1 cellular context compared by ENCODE assay signal in the genomic region with DNA sequence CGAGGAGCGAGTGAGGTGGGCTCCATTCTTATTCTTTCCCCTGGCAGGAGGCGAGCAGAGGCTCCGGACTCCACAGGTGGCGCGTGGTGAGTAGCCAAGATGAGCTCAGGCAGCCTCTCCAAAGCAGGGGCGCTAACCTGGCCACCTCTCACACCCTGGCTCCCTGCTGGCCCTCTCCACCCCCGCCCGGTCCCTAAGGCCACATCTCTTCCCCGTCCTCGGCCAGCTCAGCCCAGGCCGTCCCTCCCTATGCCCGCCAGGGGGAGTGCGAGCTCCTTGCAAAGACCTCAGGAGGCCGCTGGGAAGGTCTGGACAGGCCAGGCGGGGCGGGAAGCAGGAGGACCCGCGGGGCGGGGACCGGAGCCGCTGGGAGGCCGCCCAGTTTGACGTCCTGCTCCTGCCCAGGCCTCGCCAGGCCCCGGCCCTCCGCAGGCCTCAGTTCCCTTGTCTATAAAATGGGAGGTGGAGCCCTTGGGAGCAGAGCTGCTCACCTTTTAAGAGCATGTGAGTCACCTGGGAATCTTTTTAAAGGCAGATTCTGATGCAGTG.
TF ChIP-seq lines count a peak whose summit lies in the region.

No MANE protein-coding gene starts in this region.

TF ChIP-seq in K562, 482 proteins besides CTCF, POLR2A, EP300 and RAD21 (continued from another document and continues in another):
- TF ChIP-seq, protein P1, sequence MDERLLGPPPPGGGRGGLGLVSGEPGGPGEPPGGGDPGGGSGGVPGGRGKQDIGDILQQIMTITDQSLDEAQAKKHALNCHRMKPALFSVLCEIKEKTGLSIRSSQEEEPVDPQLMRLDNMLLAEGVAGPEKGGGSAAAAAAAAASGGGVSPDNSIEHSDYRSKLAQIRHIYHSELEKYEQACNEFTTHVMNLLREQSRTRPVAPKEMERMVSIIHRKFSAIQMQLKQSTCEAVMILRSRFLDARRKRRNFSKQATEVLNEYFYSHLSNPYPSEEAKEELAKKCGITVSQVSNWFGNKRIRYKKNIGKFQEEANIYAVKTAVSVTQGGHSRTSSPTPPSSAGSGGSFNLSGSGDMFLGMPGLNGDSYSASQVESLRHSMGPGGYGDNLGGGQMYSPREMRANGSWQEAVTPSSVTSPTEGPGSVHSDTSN (CRISPR knock-in tag; IDR thresholded peaks at IDR 0.05; ENCODE audit: low read depth) = no peak
- TF ChIP-seq, protein P1 (tag; conservative IDR thresholded peaks at IDR 0.05; ENCODE audit: low read depth) = no peak
- TF ChIP-seq RBM39 (optimal IDR thresholded peaks at IDR 0.05; ENCODE audit: low read depth, low read length) (no peak), TEAD2 (tag; IDR thresholded peaks at IDR 0.05) (no peak), EWSR1 (IDR thresholded peaks at IDR 0.05; ENCODE audit: borderline replicate concordance, low read depth, partially characterized antibody) (no peak), SREBF1 (IDR thresholded peaks at IDR 0.05; ENCODE audit: borderline replicate concordance, low read depth, low read length) (no peak), SPI1 (IDR thresholded peaks at IDR 0.05; ENCODE audit: borderline replicate concordance, low read depth, low read length) (no peak), NR2C2 (CRISPR knock-in tag; IDR thresholded peaks at IDR 0.05) (no peak), NR2C2 (tag; IDR thresholded peaks at IDR 0.05) (no peak), TEAD4 (IDR thresholded peaks at IDR 0.05; ENCODE audit: low read length) (no peak), TEAD4 (CRISPR knock-in tag; IDR thresholded peaks at IDR 0.05; ENCODE audit: borderline replicate concordance) (no peak), ZNF644 (tag; IDR thresholded peaks at IDR 0.05; ENCODE audit: low read depth) (no peak), ZNF175 (CRISPR knock-in tag; IDR thresholded peaks at IDR 0.05; ENCODE audit: low read depth) (no peak), CTBP1 (IDR thresholded peaks at IDR 0.05; ENCODE audit: borderline replicate concordance) (peak; percentile 49; the same call in 1 of the 2 replicates), XRCC5 (IDR thresholded peaks at IDR 0.05; ENCODE audit: low read depth, low read length) (peak; percentile 87; the same call in 1 of the 2 replicates), SLC30A9 (CRISPR knock-in tag; IDR thresholded peaks at IDR 0.05) (no peak), CEBPG (CRISPR knock-in tag; IDR thresholded peaks at IDR 0.05) (no peak), CEBPG (tag; conservative IDR thresholded peaks at IDR 0.05 in 1 of 2, IDR thresholded peaks at IDR 0.05 in 1 of 2) (no peak), SMARCA5 (IDR thresholded peaks at IDR 0.05) (no peak), L3MBTL2 (IDR thresholded peaks at IDR 0.05) (peak; percentile 71), HDAC8 (tag; IDR thresholded peaks at IDR 0.05) (no peak), NFATC3 (IDR thresholded peaks at IDR 0.05) (no peak), ZBED1 (IDR thresholded peaks at IDR 0.05) (no peak), CREBBP (IDR thresholded peaks at IDR 0.05; ENCODE audit: low read depth, low read length) (no peak), TAL1 (IDR thresholded peaks at IDR 0.05) (no peak), CBFA2T3 (IDR thresholded peaks at IDR 0.05) (no peak), CREM (IDR thresholded peaks at IDR 0.05; ENCODE audit: low read depth) (peak; percentile 42), GTF2F1 (IDR thresholded peaks at IDR 0.05; ENCODE audit: low read depth, low read length) (no peak), ZFX (CRISPR knock-in tag; IDR thresholded peaks at IDR 0.05) (peak; percentile 48), TFAM (CRISPR knock-in tag; conservative IDR thresholded peaks at IDR 0.05) (no peak), NCOA1 (IDR thresholded peaks at IDR 0.05; ENCODE audit: low read depth) (no peak), ZSCAN32 (CRISPR knock-in tag; IDR thresholded peaks at IDR 0.05) (no peak), ZNF785 (CRISPR knock-in tag; IDR thresholded peaks at IDR 0.05) (no peak), NFYB (IDR thresholded peaks at IDR 0.05; ENCODE audit: extremely low read depth, insufficient read length) (no peak), SMC3 (conservative IDR thresholded peaks at IDR 0.05; ENCODE audit: insufficient read depth, low read depth, low read length) (peak; percentile 78), POU5F1 (IDR thresholded peaks at IDR 0.05; ENCODE audit: borderline replicate concordance, low read depth, low read length, partially characterized antibody) (no peak), BDP1 (IDR thresholded peaks at IDR 0.05; ENCODE audit: insufficient read depth, insufficient read length) (no peak), ILK (tag; IDR thresholded peaks at IDR 0.05; ENCODE audit: borderline replicate concordance, low read depth) (no peak), SIRT6 (IDR thresholded peaks at IDR 0.05; ENCODE audit: low read depth, low read length) (no peak), ZNF717 (CRISPR knock-in tag; IDR thresholded peaks at IDR 0.05) (no peak), ZNF212 (CRISPR knock-in tag; IDR thresholded peaks at IDR 0.05) (no peak), KAT7 (CRISPR knock-in tag; IDR thresholded peaks at IDR 0.05; ENCODE audit: borderline replicate concordance) (no peak), ZNF766 (CRISPR knock-in tag; conservative IDR thresholded peaks at IDR 0.05) (no peak), ZNF311 (CRISPR knock-in tag; IDR thresholded peaks at IDR 0.05) (no peak), ZNF583 (CRISPR knock-in tag; IDR thresholded peaks at IDR 0.05) (no peak)
- TF ChIP-seq, protein P2, sequence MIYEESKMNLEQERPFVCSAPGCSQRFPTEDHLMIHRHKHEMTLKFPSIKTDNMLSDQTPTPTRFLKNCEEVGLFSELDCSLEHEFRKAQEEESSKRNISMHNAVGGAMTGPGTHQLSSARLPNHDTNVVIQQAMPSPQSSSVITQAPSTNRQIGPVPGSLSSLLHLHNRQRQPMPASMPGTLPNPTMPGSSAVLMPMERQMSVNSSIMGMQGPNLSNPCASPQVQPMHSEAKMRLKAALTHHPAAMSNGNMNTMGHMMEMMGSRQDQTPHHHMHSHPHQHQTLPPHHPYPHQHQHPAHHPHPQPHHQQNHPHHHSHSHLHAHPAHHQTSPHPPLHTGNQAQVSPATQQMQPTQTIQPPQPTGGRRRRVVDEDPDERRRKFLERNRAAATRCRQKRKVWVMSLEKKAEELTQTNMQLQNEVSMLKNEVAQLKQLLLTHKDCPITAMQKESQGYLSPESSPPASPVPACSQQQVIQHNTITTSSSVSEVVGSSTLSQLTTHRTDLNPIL (CRISPR knock-in tag; IDR thresholded peaks at IDR 0.05) = no peak
- TF ChIP-seq, protein P3, sequence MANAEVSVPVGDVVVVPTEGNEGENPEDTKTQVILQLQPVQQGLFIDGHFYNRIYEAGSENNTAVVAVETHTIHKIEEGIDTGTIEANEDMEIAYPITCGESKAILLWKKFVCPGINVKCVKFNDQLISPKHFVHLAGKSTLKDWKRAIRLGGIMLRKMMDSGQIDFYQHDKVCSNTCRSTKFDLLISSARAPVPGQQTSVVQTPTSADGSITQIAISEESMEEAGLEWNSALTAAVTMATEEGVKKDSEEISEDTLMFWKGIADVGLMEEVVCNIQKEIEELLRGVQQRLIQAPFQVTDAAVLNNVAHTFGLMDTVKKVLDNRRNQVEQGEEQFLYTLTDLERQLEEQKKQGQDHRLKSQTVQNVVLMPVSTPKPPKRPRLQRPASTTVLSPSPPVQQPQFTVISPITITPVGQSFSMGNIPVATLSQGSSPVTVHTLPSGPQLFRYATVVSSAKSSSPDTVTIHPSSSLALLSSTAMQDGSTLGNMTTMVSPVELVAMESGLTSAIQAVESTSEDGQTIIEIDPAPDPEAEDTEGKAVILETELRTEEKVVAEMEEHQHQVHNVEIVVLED (CRISPR knock-in tag; IDR thresholded peaks at IDR 0.05) = no peak
- TF ChIP-seq, protein P4, sequence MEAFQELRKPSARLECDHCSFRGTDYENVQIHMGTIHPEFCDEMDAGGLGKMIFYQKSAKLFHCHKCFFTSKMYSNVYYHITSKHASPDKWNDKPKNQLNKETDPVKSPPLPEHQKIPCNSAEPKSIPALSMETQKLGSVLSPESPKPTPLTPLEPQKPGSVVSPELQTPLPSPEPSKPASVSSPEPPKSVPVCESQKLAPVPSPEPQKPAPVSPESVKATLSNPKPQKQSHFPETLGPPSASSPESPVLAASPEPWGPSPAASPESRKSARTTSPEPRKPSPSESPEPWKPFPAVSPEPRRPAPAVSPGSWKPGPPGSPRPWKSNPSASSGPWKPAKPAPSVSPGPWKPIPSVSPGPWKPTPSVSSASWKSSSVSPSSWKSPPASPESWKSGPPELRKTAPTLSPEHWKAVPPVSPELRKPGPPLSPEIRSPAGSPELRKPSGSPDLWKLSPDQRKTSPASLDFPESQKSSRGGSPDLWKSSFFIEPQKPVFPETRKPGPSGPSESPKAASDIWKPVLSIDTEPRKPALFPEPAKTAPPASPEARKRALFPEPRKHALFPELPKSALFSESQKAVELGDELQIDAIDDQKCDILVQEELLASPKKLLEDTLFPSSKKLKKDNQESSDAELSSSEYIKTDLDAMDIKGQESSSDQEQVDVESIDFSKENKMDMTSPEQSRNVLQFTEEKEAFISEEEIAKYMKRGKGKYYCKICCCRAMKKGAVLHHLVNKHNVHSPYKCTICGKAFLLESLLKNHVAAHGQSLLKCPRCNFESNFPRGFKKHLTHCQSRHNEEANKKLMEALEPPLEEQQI (IDR thresholded peaks at IDR 0.05) = no peak
- TF ChIP-seq, protein P5, sequence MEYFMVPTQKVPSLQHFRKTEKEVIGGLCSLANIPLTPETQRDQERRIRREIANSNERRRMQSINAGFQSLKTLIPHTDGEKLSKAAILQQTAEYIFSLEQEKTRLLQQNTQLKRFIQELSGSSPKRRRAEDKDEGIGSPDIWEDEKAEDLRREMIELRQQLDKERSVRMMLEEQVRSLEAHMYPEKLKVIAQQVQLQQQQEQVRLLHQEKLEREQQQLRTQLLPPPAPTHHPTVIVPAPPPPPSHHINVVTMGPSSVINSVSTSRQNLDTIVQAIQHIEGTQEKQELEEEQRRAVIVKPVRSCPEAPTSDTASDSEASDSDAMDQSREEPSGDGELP (CRISPR knock-in tag; IDR thresholded peaks at IDR 0.05; ENCODE audit: borderline replicate concordance) = peak; percentile 75
- TF ChIP-seq, protein P6, sequence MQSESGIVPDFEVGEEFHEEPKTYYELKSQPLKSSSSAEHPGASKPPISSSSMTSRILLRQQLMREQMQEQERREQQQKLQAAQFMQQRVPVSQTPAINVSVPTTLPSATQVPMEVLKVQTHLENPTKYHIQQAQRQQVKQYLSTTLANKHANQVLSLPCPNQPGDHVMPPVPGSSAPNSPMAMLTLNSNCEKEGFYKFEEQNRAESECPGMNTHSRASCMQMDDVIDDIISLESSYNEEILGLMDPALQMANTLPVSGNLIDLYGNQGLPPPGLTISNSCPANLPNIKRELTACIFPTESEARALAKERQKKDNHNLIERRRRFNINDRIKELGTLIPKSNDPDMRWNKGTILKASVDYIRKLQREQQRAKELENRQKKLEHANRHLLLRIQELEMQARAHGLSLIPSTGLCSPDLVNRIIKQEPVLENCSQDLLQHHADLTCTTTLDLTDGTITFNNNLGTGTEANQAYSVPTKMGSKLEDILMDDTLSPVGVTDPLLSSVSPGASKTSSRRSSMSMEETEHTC (IDR thresholded peaks at IDR 0.05) = no peak
- TF ChIP-seq, protein P7, sequence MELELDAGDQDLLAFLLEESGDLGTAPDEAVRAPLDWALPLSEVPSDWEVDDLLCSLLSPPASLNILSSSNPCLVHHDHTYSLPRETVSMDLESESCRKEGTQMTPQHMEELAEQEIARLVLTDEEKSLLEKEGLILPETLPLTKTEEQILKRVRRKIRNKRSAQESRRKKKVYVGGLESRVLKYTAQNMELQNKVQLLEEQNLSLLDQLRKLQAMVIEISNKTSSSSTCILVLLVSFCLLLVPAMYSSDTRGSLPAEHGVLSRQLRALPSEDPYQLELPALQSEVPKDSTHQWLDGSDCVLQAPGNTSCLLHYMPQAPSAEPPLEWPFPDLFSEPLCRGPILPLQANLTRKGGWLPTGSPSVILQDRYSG (tag; conservative IDR thresholded peaks at IDR 0.05; ENCODE audit: low read depth) = no peak
- TF ChIP-seq, protein P8, sequence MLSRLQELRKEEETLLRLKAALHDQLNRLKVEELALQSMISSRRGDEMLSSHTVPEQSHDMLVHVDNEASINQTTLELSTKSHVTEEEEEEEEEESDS (CRISPR knock-in tag; IDR thresholded peaks at IDR 0.05) = no peak
- TF ChIP-seq, protein P9, sequence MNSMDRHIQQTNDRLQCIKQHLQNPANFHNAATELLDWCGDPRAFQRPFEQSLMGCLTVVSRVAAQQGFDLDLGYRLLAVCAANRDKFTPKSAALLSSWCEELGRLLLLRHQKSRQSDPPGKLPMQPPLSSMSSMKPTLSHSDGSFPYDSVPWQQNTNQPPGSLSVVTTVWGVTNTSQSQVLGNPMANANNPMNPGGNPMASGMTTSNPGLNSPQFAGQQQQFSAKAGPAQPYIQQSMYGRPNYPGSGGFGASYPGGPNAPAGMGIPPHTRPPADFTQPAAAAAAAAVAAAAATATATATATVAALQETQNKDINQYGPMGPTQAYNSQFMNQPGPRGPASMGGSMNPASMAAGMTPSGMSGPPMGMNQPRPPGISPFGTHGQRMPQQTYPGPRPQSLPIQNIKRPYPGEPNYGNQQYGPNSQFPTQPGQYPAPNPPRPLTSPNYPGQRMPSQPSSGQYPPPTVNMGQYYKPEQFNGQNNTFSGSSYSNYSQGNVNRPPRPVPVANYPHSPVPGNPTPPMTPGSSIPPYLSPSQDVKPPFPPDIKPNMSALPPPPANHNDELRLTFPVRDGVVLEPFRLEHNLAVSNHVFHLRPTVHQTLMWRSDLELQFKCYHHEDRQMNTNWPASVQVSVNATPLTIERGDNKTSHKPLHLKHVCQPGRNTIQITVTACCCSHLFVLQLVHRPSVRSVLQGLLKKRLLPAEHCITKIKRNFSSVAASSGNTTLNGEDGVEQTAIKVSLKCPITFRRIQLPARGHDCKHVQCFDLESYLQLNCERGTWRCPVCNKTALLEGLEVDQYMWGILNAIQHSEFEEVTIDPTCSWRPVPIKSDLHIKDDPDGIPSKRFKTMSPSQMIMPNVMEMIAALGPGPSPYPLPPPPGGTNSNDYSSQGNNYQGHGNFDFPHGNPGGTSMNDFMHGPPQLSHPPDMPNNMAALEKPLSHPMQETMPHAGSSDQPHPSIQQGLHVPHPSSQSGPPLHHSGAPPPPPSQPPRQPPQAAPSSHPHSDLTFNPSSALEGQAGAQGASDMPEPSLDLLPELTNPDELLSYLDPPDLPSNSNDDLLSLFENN (IDR thresholded peaks at IDR 0.05; ENCODE audit: low read depth in 2 of 2, low read length in 2 of 2) = no peak
- TF ChIP-seq, protein P10, sequence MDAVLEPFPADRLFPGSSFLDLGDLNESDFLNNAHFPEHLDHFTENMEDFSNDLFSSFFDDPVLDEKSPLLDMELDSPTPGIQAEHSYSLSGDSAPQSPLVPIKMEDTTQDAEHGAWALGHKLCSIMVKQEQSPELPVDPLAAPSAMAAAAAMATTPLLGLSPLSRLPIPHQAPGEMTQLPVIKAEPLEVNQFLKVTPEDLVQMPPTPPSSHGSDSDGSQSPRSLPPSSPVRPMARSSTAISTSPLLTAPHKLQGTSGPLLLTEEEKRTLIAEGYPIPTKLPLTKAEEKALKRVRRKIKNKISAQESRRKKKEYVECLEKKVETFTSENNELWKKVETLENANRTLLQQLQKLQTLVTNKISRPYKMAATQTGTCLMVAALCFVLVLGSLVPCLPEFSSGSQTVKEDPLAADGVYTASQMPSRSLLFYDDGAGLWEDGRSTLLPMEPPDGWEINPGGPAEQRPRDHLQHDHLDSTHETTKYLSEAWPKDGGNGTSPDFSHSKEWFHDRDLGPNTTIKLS (IDR thresholded peaks at IDR 0.05; ENCODE audit: borderline replicate concordance, low read depth) = no peak
